1 cellular context compared by ENCODE assay signal in genomic region chr13:95505265-95505664, GRCh38.
TF ChIP-seq lines count a peak whose summit lies in the region.

No MANE protein-coding gene starts in this region.

TF ChIP-seq in WTC11, 78 proteins besides CTCF, POLR2A, EP300 and RAD21 (continued from another document):
- TF ChIP-seq ATF6 (CRISPR knock-in tag; IDR thresholded peaks at IDR 0.05) = no peak
- TF ChIP-seq FOXP4 (CRISPR knock-in tag; IDR thresholded peaks at IDR 0.05) = no peak
- TF ChIP-seq ZNF219 (CRISPR knock-in tag; IDR thresholded peaks at IDR 0.05; ENCODE audit: borderline replicate concordance) = no peak
TF ChIP-seq in WTC11: peak in this region for 2.
